ENCODE assay signal across 23 cellular contexts in the genomic region with DNA sequence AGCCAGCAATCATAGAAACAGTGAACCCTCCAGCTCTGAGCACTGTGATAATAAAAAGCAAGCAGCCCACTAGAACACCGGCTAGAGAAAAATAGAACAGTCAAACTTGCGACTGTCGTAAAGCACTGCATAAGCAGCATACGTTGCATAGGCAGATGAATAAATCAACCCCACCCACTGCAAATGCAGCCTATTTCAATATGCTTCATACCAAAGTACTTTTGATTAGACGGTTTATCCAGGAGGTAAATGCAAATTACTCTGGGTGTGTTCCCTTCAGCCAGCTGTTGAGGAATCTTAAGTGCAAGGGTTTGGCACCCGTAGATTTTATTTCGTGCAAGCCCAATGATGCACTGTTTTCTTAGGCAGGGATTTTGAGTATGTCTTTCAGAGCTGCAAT. TPM values are rescaled to one million over a fixed set of nuclear protein-coding genes. Genes with fewer than 3 reads are reported as not detected.
DNase-seq lines count a peak whose midpoint lies in the region; ATAC-seq, FAIRE-seq and TF ChIP-seq lines count a peak whose summit lies in the region.
"Had no signal": no experiment of that assay in that cellular context is flagged by ENCODE, and none has a peak within 500 bp of the region (broad histone marks: within the 10 kb centered on the region; RNA-seq: fewer than 3 reads in every experiment).

No MANE protein-coding gene starts in this region.

- no peaks in the 10 kb centered on the region; the same call in 2 of the 3 replicates for H3K9me3 ChIP-seq in GM12878 (replicated peaks; ENCODE audit: control insufficient read depth, insufficient read depth, low read length)
- H3K9me3 ChIP-seq in small intestine (ENCODE audit: control insufficient read depth, low read depth): no peaks in the 10 kb centered on the region

- 55% methylated on average over 7 of the region's 7 CpGs for WGBS in GM12878 (ENCODE audit: insufficient coverage, insufficient replicate concordance, low lambda C conversion rate, missing lambda C conversion rate)
- WGBS in small intestine, 3 donors: 35 to 68% (median 57%) methylated on average over 7 of the region's 7 CpGs

- no peak overlapping the region for H3K9ac ChIP-seq in GM12878 (ENCODE audit: control insufficient read depth, insufficient read depth, low read length)

- H3K36me3 ChIP-seq in GM12878 (ENCODE audit: control insufficient read depth in 2 of 2, insufficient read depth in 2 of 2, low read length in 1 of 2) (no peaks in the 10 kb centered on the region), small intestine (ENCODE audit: control insufficient read depth in 2 of 2, insufficient read depth in 2 of 2, low read length in 2 of 2) (no peaks in the 10 kb centered on the region)

- FAIRE-seq in GM12878 (lab: Jason Lieb, UNC) (peak; percentile 23), small intestine (lab: Jason Lieb, UNC) (no peak)
- FAIRE-seq: RCC 7860 had no signal

- no peaks in the 10 kb centered on the region for H3K27me3 ChIP-seq in GM12878 (replicated peaks in 1 of 2; ENCODE audit: control insufficient read depth in 2 of 2, insufficient read depth in 2 of 2, low read length in 1 of 2)
- H3K27me3 ChIP-seq in small intestine (ENCODE audit: control insufficient read depth in 2 of 2, insufficient read depth in 2 of 2, low read length in 2 of 2): no peaks in the 10 kb centered on the region

- BruUV-seq in GM12878 (replicated peaks; lab: Mats Ljungman, UMichigan): no TSS peak

- intact Hi-C loops in GM12878 (cut with micrococcal nuclease; ENCODE audit: unreplicated experiment): no loop called here
- intact Hi-C loops in left ventricle myocardium superior (cut with micrococcal nuclease): loop anchor here (10.0 kb wide), 1 partner anchor 52 kb away; no protein-coding TSS in a partner anchor

- DNase-seq in DMS 273 treated with DMSO at 0.1 percent for 48 hours (lab: John Stamatoyannopoulos, UW) (peak; percentile 22), GM12878 (ENCODE audit: low read depth, low spot score) (no peak), left ventricle myocardium superior (no peak), small intestine (peak; percentile 38), pons (ENCODE audit: low spot score) (no peak), erythroblast (lab: John Stamatoyannopoulos, UW) (no peak)
- DNase-seq in activated naive CD4-positive, alpha-beta T cell (lab: John Stamatoyannopoulos, UW): no peak
- DNase-seq: Calu3; CD8-positive, alpha-beta T cell; DMS53; HCEC 1CT; KBM-7; MM.1S; NCI-H1092; NCI-H1436; NCI-H187 treated with DMSO at 0.1 percent for 48 hours; NCI-H2107; OCI-M1 had no signal

- no peaks in the 10 kb centered on the region for H3K4me1 ChIP-seq in GM12878 (ENCODE audit: control insufficient read depth, insufficient read depth, low read length)
- H3K4me1 ChIP-seq in small intestine (ENCODE audit: control insufficient read depth in 2 of 2, insufficient read depth in 1 of 2, low read depth in 1 of 2, low read length in 1 of 2): no peaks in the 10 kb centered on the region

- ATAC-seq in GM12878 (no peak), left ventricle myocardium superior (peak; percentile 16)
- ATAC-seq: CD8-positive, alpha-beta T cell; GM23338 had no signal

- no peak overlapping the region for H3K4me3 ChIP-seq in GM12878
- H3K4me3 ChIP-seq in small intestine (ENCODE audit: low read depth in 1 of 2, low read length in 2 of 2): no peak overlapping the region
- H3K4me3 ChIP-seq: GM23338 had no signal

- CTCF ChIA-PET in GM12878 (lab: Yijun Ruan, JAX): interaction anchor here (0.8 to 1.2 kb wide), 3 partner anchors 9 to 52 kb away, joined by 3 read pairs; no protein-coding TSS in a partner anchor

- H3K27ac ChIP-seq in GM12878 (ENCODE audit: control insufficient read depth, insufficient read depth): no peak overlapping the region
- no peak overlapping the region for H3K27ac ChIP-seq in small intestine (ENCODE audit: low read depth in 1 of 2, low read length in 1 of 2)

- SMC1A ChIA-PET in GM12878 (lab: Charles Lee; ENCODE audit: uncharacterized antibody, unreplicated experiment): interaction anchor here (1.0 to 1.8 kb wide), 4 partner anchors 15 to 39 kb away, joined by 3 to 5 read pairs (median 4); no protein-coding TSS in a partner anchor

- no peak for TF ChIP-seq RAD21 in GM12878 (IDR thresholded peaks at IDR 0.05; ENCODE audit: insufficient read depth, low read depth, low read length)

- in situ Hi-C loops in GM12878 (cut with MboI): no loop called here

- H2AFZ ChIP-seq in GM12878 (ENCODE audit: control insufficient read depth, low read depth, low read length): no peak overlapping the region
- H2AFZ ChIP-seq: GM23338 had no signal

- H3K4me2 ChIP-seq in GM12878 (ENCODE audit: control insufficient read depth, insufficient read depth): no peak overlapping the region
- H3K4me2 ChIP-seq: GM23338 had no signal

- RAD21 ChIA-PET in GM12878 (lab: Charles Lee; ENCODE audit: unreplicated experiment): interaction anchor here (1.3 to 2.0 kb wide), 5 partner anchors 13 to 22 kb away, joined by 3 to 9 read pairs (median 4); no protein-coding TSS in a partner anchor

- no peaks in the 10 kb centered on the region for H4K20me1 ChIP-seq in GM12878 (ENCODE audit: control insufficient read depth, insufficient read depth)

- H3K79me2 ChIP-seq in GM12878 (ENCODE audit: control insufficient read depth, insufficient read depth, low read length): no peaks in the 10 kb centered on the region

- no peak for TF ChIP-seq EP300 in GM12878 (IDR thresholded peaks at IDR 0.05; ENCODE audit: borderline replicate concordance in 1 of 2, control insufficient read depth in 1 of 2, low read depth in 2 of 2, low read length in 2 of 2)

- POLR2A ChIA-PET in GM12878 (lab: Charles Lee): no interaction called here

- TF ChIP-seq CTCF in GM12878 (IDR thresholded peaks at IDR 0.05 in 2 of 3, conservative IDR thresholded peaks at IDR 0.05 in 1 of 3; ENCODE audit: control insufficient read depth in 2 of 3, extremely low read depth in 1 of 3, insufficient read depth in 1 of 3, low read depth in 3 of 3, low read length in 3 of 3): no peak

- TF ChIP-seq POLR2A in GM12878 (IDR thresholded peaks at IDR 0.05; ENCODE audit: low read depth, low read length): no peak
- TF ChIP-seq POLR2A in erythroblast (IDR thresholded peaks at IDR 0.05; ENCODE audit: low read length): no peak

TF ChIP-seq in GM12878, 131 proteins besides CTCF, POLR2A, EP300 and RAD21 (continues in another document):
- TF ChIP-seq TCF3 (IDR thresholded peaks at IDR 0.05; ENCODE audit: borderline replicate concordance, insufficient read depth, low read depth, low read length) (no peak), YY1 (IDR thresholded peaks at IDR 0.05; ENCODE audit: low read depth, low read length) (no peak), JUND (IDR thresholded peaks at IDR 0.05; ENCODE audit: low read depth, low read length) (no peak)
- TF ChIP-seq, protein P1, sequence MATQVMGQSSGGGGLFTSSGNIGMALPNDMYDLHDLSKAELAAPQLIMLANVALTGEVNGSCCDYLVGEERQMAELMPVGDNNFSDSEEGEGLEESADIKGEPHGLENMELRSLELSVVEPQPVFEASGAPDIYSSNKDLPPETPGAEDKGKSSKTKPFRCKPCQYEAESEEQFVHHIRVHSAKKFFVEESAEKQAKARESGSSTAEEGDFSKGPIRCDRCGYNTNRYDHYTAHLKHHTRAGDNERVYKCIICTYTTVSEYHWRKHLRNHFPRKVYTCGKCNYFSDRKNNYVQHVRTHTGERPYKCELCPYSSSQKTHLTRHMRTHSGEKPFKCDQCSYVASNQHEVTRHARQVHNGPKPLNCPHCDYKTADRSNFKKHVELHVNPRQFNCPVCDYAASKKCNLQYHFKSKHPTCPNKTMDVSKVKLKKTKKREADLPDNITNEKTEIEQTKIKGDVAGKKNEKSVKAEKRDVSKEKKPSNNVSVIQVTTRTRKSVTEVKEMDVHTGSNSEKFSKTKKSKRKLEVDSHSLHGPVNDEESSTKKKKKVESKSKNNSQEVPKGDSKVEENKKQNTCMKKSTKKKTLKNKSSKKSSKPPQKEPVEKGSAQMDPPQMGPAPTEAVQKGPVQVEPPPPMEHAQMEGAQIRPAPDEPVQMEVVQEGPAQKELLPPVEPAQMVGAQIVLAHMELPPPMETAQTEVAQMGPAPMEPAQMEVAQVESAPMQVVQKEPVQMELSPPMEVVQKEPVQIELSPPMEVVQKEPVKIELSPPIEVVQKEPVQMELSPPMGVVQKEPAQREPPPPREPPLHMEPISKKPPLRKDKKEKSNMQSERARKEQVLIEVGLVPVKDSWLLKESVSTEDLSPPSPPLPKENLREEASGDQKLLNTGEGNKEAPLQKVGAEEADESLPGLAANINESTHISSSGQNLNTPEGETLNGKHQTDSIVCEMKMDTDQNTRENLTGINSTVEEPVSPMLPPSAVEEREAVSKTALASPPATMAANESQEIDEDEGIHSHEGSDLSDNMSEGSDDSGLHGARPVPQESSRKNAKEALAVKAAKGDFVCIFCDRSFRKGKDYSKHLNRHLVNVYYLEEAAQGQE (IDR thresholded peaks at IDR 0.05; ENCODE audit: low read depth, low read length): no peak

RNA-seq across cellular contexts. Expression of gene ANKRD18A, which starts 32.1 kb away (rescaled TPM):
- not detected in 2 replicates for total RNA-seq in GM12878 (2013; cell fraction: nucleolus; rRNA removed)
- total RNA-seq in GM12878 (2014; rRNA removed) (not detected in 2 replicates), GM12878 (2014; rRNA removed; fragmentation: Illumina TruSeq; extraction: Trizol) (not detected in 2 replicates), GM12878 (2021) (not detected in 2 replicates), left ventricle myocardium superior (1.4 TPM)
- polyA plus RNA-seq in GM12878 (2011; ENCODE audit: low read depth): not detected
- polyA plus RNA-seq in GM12878 (2011; rRNA removed) (0.37 and 0.52 TPM in 2 replicates), GM12878 (2014; fragmentation: Illumina TruSeq; extraction: Trizol) (not detected in 2 replicates), GM12878 (2014; fragmentation: Nextera tagmentation; extraction: Ambion mirVana) (not detected), GM12878 (2014; rRNA removed) (not detected in 2 replicates), GM12878 (2016; fragmentation: Nextera tagmentation; extraction: Ambion mirVana) (not detected), small intestine (1 to 10 TPM in 1 of 3 donors, under 1 TPM in 2; 0.27 to 1.2 (median 0.45) TPM)
- 0.01 and 0.03 TPM in 2 replicates for polyA plus RNA-seq in GM12878 (2011; cell fraction: cytosol; rRNA removed)
- 0.09 and 0.85 TPM in 2 replicates for polyA plus RNA-seq in GM12878 (2011; cell fraction: nucleus; rRNA removed)
- 0.07 TPM in 1 of 2 replicates, not detected in the other for polyA plus RNA-seq in GM12878 (2012)
- polyA minus RNA-seq in GM12878 (2011; rRNA and poly(A)+ RNA removed): 0.15 TPM in 1 of 2 replicates, not detected in the other
- polyA minus RNA-seq in GM12878 (2011; cell fraction: cytosol; rRNA and poly(A)+ RNA removed): not detected in 2 replicates
- 0.12 and 1.5 TPM in 2 replicates for polyA minus RNA-seq in GM12878 (2011; cell fraction: nucleus; rRNA and poly(A)+ RNA removed)
- total RNA-seq: HT1080, SK-MEL-5 had no signal
- polyA plus RNA-seq: BJ had no signal

Comparison
In these comparisons a context has a peak if more than half of its experiments do, and no peak if none do; other contexts are left out.
1. DNase-seq: peak in DMS 273 treated with DMSO at 0.1 percent for 48 hours (single experiment) and small intestine (single experiment); none in GM12878 (single experiment), left ventricle myocardium superior (single experiment), pons (single experiment), erythroblast (0 of 2) and activated naive CD4-positive, alpha-beta T cell (0 of 4).